In genomic region chr5:146243217-146243616, GRCh38 we compare ENCODE assay signal across 30 cellular contexts.
"Had no signal": no experiment of that assay in that cellular context is flagged by ENCODE, and none has a peak within 500 bp of the region (broad histone marks: within the 10 kb centered on the region; RNA-seq: fewer than 3 reads in every experiment).

No MANE protein-coding gene starts in this region.

- ATAC-seq: activated CD4-positive, alpha-beta T cell treated with anti-CD3 and anti-CD28 coated beads for 36 hours; activated T-helper 17 cell treated with anti-CD3 and anti-CD28 coated beads, Interleukin-2, amount 50 U/mL, for 72 hours; Panc1; Right ventricle myocardium inferior; T-cell had no signal

- H3K9me3 ChIP-seq: MG63 had no signal

- H3K4me2 ChIP-seq: KMS-11 had no signal

- H3K9ac ChIP-seq: KMS-11 had no signal

- DNase-seq: activated CD4-positive, alpha-beta memory T cell treated with anti-CD3 and anti-CD28 coated beads, Interleukin-2, amount 10 ng/mL, durations not matched to agents 7 days and 5 days; activated CD4-positive, alpha-beta T cell treated with anti-CD3 and anti-CD28 coated beads for 36 hours; activated CD4-positive, alpha-beta T cell treated with anti-CD3 and anti-CD28 coated beads, Interleukin-2, amount 50 U/mL, for 1 hour; activated gamma-delta T cell; activated naive CD4-positive, alpha-beta T cell treated with anti-CD3 and anti-CD28 coated beads for 36 hours; activated T-cell treated with anti-CD3 and anti-CD28 coated beads for 4 hours; activated T-cell treated with anti-CD3 and anti-CD28 coated beads, Interleukin-2, amount 50 U/mL, for 48 hours; MG63; MV-4-11; NCI-H1092 treated with DMSO at 0.1 percent for 48 hours; NCI-H1417 treated with DMSO at 0.1 percent for 48 hours; NCI-H1694; NCI-H2029; NCI-H2107; NCI-H2171 treated with DMSO at 0.1 percent for 48 hours; NCI-H226; NCI-H510A treated with DMSO at 0.1 percent for 48 hours; NCI-H69; NK-92 treated with Interleukin-12 subunit alpha and Interleukin-12 subunit beta, amount 100 ng/mL, for 24 hours; OCI-M1; RPMI8226; T-cell; T-helper 2 cell; T1000; WERI-Rb-1 had no signal

- H3K27me3 ChIP-seq: MG63 had no signal

- H3K4me3 ChIP-seq: MG63, SK-N-MC had no signal

- H3K27ac ChIP-seq: KMS-11, SK-N-MC, WERI-Rb-1 had no signal
